11 cellular contexts compared by ENCODE assay signal in genomic region chr9:135978650-135979461, GRCh38. TPM values are rescaled to one million over a fixed set of nuclear protein-coding genes. Genes with fewer than 3 reads are reported as not detected.
DNase-seq lines count a peak whose midpoint lies in the region; ATAC-seq and TF ChIP-seq lines count a peak whose summit lies in the region.
"Had no signal": no experiment of that assay in that cellular context is flagged by ENCODE, and none has a peak within 500 bp of the region (broad histone marks: within the 10 kb centered on the region; RNA-seq: fewer than 3 reads in every experiment).

No MANE protein-coding gene starts in this region.

- H3K4me3 ChIP-seq in left ventricle myocardium inferior = no peak overlapping the region
- no peak overlapping the region for H3K4me3 ChIP-seq in colonic mucosa

- intact Hi-C loops in left cardiac atrium (cut with DNase I) = no loop called here
- intact Hi-C loops in left ventricle myocardium inferior (cut with micrococcal nuclease) = no loop called here
- intact Hi-C loops in colonic mucosa (cut with DNase I) = no loop called here

- TF ChIP-seq CTCF in left ventricle myocardium inferior (IDR thresholded peaks at IDR 0.05; ENCODE audit: borderline replicate concordance) (no peak), colonic mucosa (IDR thresholded peaks at IDR 0.05) (no peak)

- H3K27me3 ChIP-seq in left ventricle myocardium inferior (ENCODE audit: low read depth) = peaks cover 11% of the 10 kb centered on the region
- H3K27me3 ChIP-seq in colonic mucosa = no peaks in the 10 kb centered on the region

- H3K9me3 ChIP-seq in left ventricle myocardium inferior (replicated peaks) (no peaks in the 10 kb centered on the region), colonic mucosa (no peaks in the 10 kb centered on the region)

- DNase-seq in left cardiac atrium (no peak), left ventricle myocardium inferior (no peak), immature natural killer cell (peak in 2 of 3 donors; percentile 18 to 30), dedifferentiated amniotic fluid mesenchymal stem cell (ENCODE audit: extremely low spot score) (no peak), colonic mucosa (no peak), epidermal melanocyte (ENCODE audit: insufficient read length, low spot score) (no peak), NCI-H82 (lab: John Stamatoyannopoulos, UW) (no peak)
- DNase-seq in activated T-cell treated with anti-CD3 and anti-CD28 coated beads, Interleukin-2, amount 50 U/mL, for 72 hours = peak; percentile 39 to 40
- DNase-seq: NCI-H2029 had no signal

- H3K9me3 Mint-ChIP-seq in activated T-cell treated with anti-CD3 and anti-CD28 coated beads, Interleukin-2, amount 50 U/mL, for 72 hours = no peaks in the 10 kb centered on the region
- no peaks in the 10 kb centered on the region for H3K9me3 Mint-ChIP-seq in immature natural killer cell
- H3K9me3 Mint-ChIP-seq: WTC11 had no signal

- no peaks in the 10 kb centered on the region for H3K36me3 ChIP-seq in left ventricle myocardium inferior
- H3K36me3 ChIP-seq in colonic mucosa = no peaks in the 10 kb centered on the region

- peak overlapping the region in 1 of 2 donors; percentile 40 for H3K4me3 Mint-ChIP-seq in activated T-cell treated with anti-CD3 and anti-CD28 coated beads, Interleukin-2, amount 50 U/mL, for 72 hours
- peak overlapping the region in 1 of 5 donors; percentile 27 for H3K4me3 Mint-ChIP-seq in immature natural killer cell
- H3K4me3 Mint-ChIP-seq: WTC11 had no signal

- no peaks in the 10 kb centered on the region for H3K27me3 Mint-ChIP-seq in activated T-cell treated with anti-CD3 and anti-CD28 coated beads, Interleukin-2, amount 50 U/mL, for 72 hours (ENCODE audit: low read depth)
- peaks cover 3 to 8% (median 5%) of the 10 kb centered on the region in 3 donors for H3K27me3 Mint-ChIP-seq in immature natural killer cell (ENCODE audit: low read depth in 3 of 3)

- no peak overlapping the region for H3K9ac ChIP-seq in colonic mucosa (ENCODE audit: low read depth in 2 of 2, low read length in 2 of 2)

- H3K4me1 ChIP-seq in left ventricle myocardium inferior (peaks cover 23% of the 10 kb centered on the region), colonic mucosa (no peaks in the 10 kb centered on the region)

- H3K27ac Mint-ChIP-seq in activated T-cell treated with anti-CD3 and anti-CD28 coated beads, Interleukin-2, amount 50 U/mL, for 72 hours = no peak overlapping the region
- H3K27ac Mint-ChIP-seq in immature natural killer cell = no peak overlapping the region
- H3K27ac Mint-ChIP-seq: WTC11 had no signal

- no peaks in the 10 kb centered on the region for H3K36me3 Mint-ChIP-seq in activated T-cell treated with anti-CD3 and anti-CD28 coated beads, Interleukin-2, amount 50 U/mL, for 72 hours (ENCODE audit: insufficient read depth in 2 of 2)
- H3K36me3 Mint-ChIP-seq in immature natural killer cell = no peaks in the 10 kb centered on the region
- H3K36me3 Mint-ChIP-seq: WTC11 had no signal

- H3K4me1 Mint-ChIP-seq in activated T-cell treated with anti-CD3 and anti-CD28 coated beads, Interleukin-2, amount 50 U/mL, for 72 hours (ENCODE audit: low read depth) = peaks cover 6% of the 10 kb centered on the region
- H3K4me1 Mint-ChIP-seq in immature natural killer cell = peaks cover 0 to 9% of the 10 kb centered on the region in 2 donors

- H3K27ac ChIP-seq in left ventricle myocardium inferior (replicated peaks) (no peak overlapping the region), colonic mucosa (no peak overlapping the region)
- H3K27ac ChIP-seq: epithelial cell of prostate had no signal

- ATAC-seq in left cardiac atrium = peak; percentile 35 to 38
- ATAC-seq in activated T-cell treated with anti-CD3 and anti-CD28 coated beads, Interleukin-2, amount 50 U/mL, for 72 hours (replicated peaks in 1 of 2) = peak; percentile 80 to 82
- ATAC-seq: WTC11 had no signal

RNA-seq across cellular contexts. Expression of gene UBAC1, which starts 17.7 kb away (rescaled TPM):
- total RNA-seq in left cardiac atrium (10 to 100 TPM; 64.9 to 65.7 TPM), left ventricle myocardium inferior (108 TPM), colonic mucosa (10 to 100 TPM; 54.9 to 66.5 TPM)
- 10 to 100 TPM; 35.6 to 41.6 TPM for total RNA-seq in activated T-cell treated with anti-CD3 and anti-CD28 coated beads, Interleukin-2, amount 50 U/mL, for 72 hours
- 10 to 100 TPM; 16.4 to 28.3 (median 17.7) TPM for polyA plus RNA-seq in immature natural killer cell

Comparison
In these comparisons a context has a peak if more than half of its experiments do, and no peak if none do; other contexts are left out.
1. DNase-seq: peak in activated T-cell treated with anti-CD3 and anti-CD28 coated beads, Interleukin-2, amount 50 U/mL, for 72 hours (2 of 2) and immature natural killer cell (2 of 3); none in left cardiac atrium (single experiment), left ventricle myocardium inferior (single experiment), dedifferentiated amniotic fluid mesenchymal stem cell (single experiment), colonic mucosa (single experiment), epidermal melanocyte (single experiment) and NCI-H82 (single experiment).